In the genomic region with DNA sequence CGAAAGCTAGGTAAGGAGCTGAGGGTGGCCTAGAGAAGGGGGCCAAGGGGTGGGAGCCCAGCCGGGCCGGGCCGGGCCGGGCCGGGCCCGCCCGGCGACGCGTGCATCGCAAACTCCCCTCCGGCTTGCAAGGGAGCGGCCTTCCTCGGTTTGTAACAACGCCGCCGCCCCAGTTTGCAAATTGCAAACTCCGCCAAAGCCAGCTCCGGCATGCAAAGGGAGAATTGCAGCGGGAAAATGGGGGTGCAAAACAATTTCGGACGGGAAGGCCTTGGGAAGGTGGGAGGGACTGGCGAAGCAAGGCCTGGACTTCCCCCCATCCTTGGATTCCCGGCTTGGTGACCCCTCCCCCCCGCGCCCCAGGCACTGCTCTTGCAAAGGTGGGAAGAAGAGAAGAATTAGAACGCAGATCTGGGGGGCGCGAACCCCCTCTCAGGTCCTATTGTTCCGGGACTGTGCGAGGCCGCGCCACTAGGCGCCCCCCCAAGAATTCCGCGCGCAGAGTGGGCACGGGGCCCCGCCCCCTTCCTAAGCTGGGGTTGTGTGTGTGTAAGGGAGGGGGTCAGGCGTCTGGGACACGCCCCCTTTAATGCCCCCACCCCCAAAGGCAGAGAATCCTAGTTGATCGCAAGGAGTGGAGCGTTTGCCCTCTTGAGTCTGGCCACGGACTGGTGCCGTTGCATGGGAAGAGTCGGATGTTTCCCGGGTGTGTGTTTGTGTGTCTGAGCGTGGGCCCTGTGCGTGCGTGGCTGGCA, we compare ENCODE assay signal across 8 cellular contexts. TPM values are rescaled to one million over a fixed set of nuclear protein-coding genes. Genes with fewer than 3 reads are reported as not detected.
DNase-seq lines count a peak whose midpoint lies in the region; ATAC-seq, FAIRE-seq and TF ChIP-seq lines count a peak whose summit lies in the region.

No MANE protein-coding gene starts in this region.

- DNase-seq in Caki2 (ENCODE audit: low read depth) (peak; percentile 70), mammary epithelial cell (peak; percentile 47), kidney (peak; percentile 86), HPDE6-E6E7 (ENCODE audit: extremely low spot score) (no peak)
- DNase-seq in stimulated activated CD4-positive, alpha-beta T cell treated with anti-CD3 and anti-CD28 coated beads, Interleukin-1b, Interleukin-23, amount 100 ng/mL, for 48 hours = peak; percentile 52

- no peak for FAIRE-seq in kidney (lab: Jason Lieb, UNC)

- peaks cover 23% of the 10 kb centered on the region for H3K36me3 ChIP-seq in HUES64 (ENCODE audit: insufficient read depth, low read length)
- peaks cover 3% of the 10 kb centered on the region for H3K36me3 ChIP-seq in mammary epithelial cell (ENCODE audit: insufficient read depth, low read length)
- peaks cover 0 to 10% of the 10 kb centered on the region in 2 donors for H3K36me3 ChIP-seq in kidney (ENCODE audit: control insufficient read depth in 1 of 2, insufficient read depth in 2 of 2, low read length in 2 of 2)

- peaks cover 8% of the 10 kb centered on the region for H3K27me3 Mint-ChIP-seq in T-helper 1 cell treated with Interleukin-12 subunit alpha and Interleukin-12 subunit beta and Interleukin-4 antibody, amounts not matched to agents 30 μg/mL and 1 μg/mL, for 36 hours (ENCODE audit: low read depth)

- H3K4me3 Mint-ChIP-seq in T-helper 1 cell treated with Interleukin-12 subunit alpha and Interleukin-12 subunit beta and Interleukin-4 antibody, amounts not matched to agents 30 μg/mL and 1 μg/mL, for 36 hours = peak overlapping the region; percentile 87

- CTCF ChIA-PET in mammary epithelial cell (lab: Charles Lee; ENCODE audit: low non-redundant PET) = no interaction called here

- H3K4me1 ChIP-seq in HUES64 (ENCODE audit: insufficient read depth, low read length) (peaks cover 5% of the 10 kb centered on the region; the same call in 1 of the 2 replicates), mammary epithelial cell (ENCODE audit: insufficient read depth, low read length) (peaks cover 13% of the 10 kb centered on the region), kidney (ENCODE audit: control insufficient read depth in 1 of 2, insufficient read depth in 1 of 2, low read depth in 1 of 2, low read length in 2 of 2) (peaks cover 0 to 15% of the 10 kb centered on the region in 2 donors)

- H3K4me3 ChIP-seq in HUES64 (ENCODE audit: low read length) (peak overlapping the region; percentile 99), mammary epithelial cell (replicated peaks in 1 of 3; ENCODE audit: insufficient read depth in 1 of 3, low read depth in 2 of 3, low read length in 3 of 3) (peak overlapping the region; percentile 56 to 78 (median 70)), kidney (ENCODE audit: low read length in 2 of 2) (peak overlapping the region; percentile 73 to 79)

- under 1% methylated on average over 49 of the region's 51 CpGs for WGBS in HUES64
- 3% methylated on average over 17 of the region's 51 CpGs for WGBS in mammary epithelial cell (ENCODE audit: low coverage, missing lambda C conversion rate)

- no peaks in the 10 kb centered on the region for H4K20me1 ChIP-seq in mammary epithelial cell (ENCODE audit: insufficient read depth, low read length)

- H3K27me3 ChIP-seq in HUES64 (ENCODE audit: insufficient read depth, low read length) (no peaks in the 10 kb centered on the region), mammary epithelial cell (ENCODE audit: insufficient read depth, low read length) (no peaks in the 10 kb centered on the region)

- peaks cover 50% of the 10 kb centered on the region for H3K79me2 ChIP-seq in mammary epithelial cell (ENCODE audit: insufficient read depth, low read length)

- H3K9ac ChIP-seq in HUES64 (ENCODE audit: low read depth, low read length) = peak overlapping the region; percentile 94
- peak overlapping the region; percentile 47 for H3K9ac ChIP-seq in mammary epithelial cell (ENCODE audit: insufficient read depth, low read length)
- peak overlapping the region; percentile 2 to 40 for H3K9ac ChIP-seq in kidney (ENCODE audit: low read length in 2 of 2)

- peaks cover 9% of the 10 kb centered on the region for H3K36me3 Mint-ChIP-seq in T-helper 1 cell treated with Interleukin-12 subunit alpha and Interleukin-12 subunit beta and Interleukin-4 antibody, amounts not matched to agents 30 μg/mL and 1 μg/mL, for 36 hours (ENCODE audit: low read depth)

- intact Hi-C loops in mammary epithelial cell (cut with micrococcal nuclease) (loop anchor here (2.0 kb wide), 1 partner anchor 85 kb away; the partner anchor contains the start of gene PRMT1), kidney (cut with DNase I) (no loop called here)

- H3K27ac Mint-ChIP-seq in T-helper 1 cell treated with Interleukin-12 subunit alpha and Interleukin-12 subunit beta and Interleukin-4 antibody, amounts not matched to agents 30 μg/mL and 1 μg/mL, for 36 hours = peak overlapping the region; percentile 86

- no peak for TF ChIP-seq CTCF in mammary epithelial cell (conservative IDR thresholded peaks at IDR 0.05 in 1 of 2, IDR thresholded peaks at IDR 0.05 in 1 of 2; ENCODE audit: extremely low read depth in 1 of 2, insufficient read depth in 1 of 2, low read depth in 1 of 2, low read length in 2 of 2)
- TF ChIP-seq CTCF in kidney (IDR thresholded peaks at IDR 0.05; ENCODE audit: borderline replicate concordance, extremely low read depth, insufficient read depth) = no peak

- peak overlapping the region; percentile 97 for H3K27ac ChIP-seq in HUES64 (ENCODE audit: low read depth, low read length)
- peak overlapping the region; percentile 17 for H3K27ac ChIP-seq in mammary epithelial cell (ENCODE audit: insufficient read depth, low read depth, low read length)
- H3K27ac ChIP-seq in kidney (ENCODE audit: low read depth in 2 of 2, low read length in 2 of 2) = peak overlapping the region; percentile 43 to 47

- peak overlapping the region; percentile 3 for H2AFZ ChIP-seq in mammary epithelial cell (ENCODE audit: low read depth, low read length)

- no peak for ATAC-seq in GM19324 (IDR thresholded peaks at IDR 0.05; ENCODE audit: low FRiP score, unreplicated experiment)

- no peaks in the 10 kb centered on the region for H3K9me3 ChIP-seq in HUES64 (ENCODE audit: insufficient read depth, low read depth, low read length)
- no peaks in the 10 kb centered on the region for H3K9me3 ChIP-seq in mammary epithelial cell (replicated peaks; ENCODE audit: insufficient read depth, low read length)
- H3K9me3 ChIP-seq in kidney (ENCODE audit: control insufficient read depth in 1 of 2, low read length in 2 of 2) = no peaks in the 10 kb centered on the region

- H3K4me1 Mint-ChIP-seq in T-helper 1 cell treated with Interleukin-12 subunit alpha and Interleukin-12 subunit beta and Interleukin-4 antibody, amounts not matched to agents 30 μg/mL and 1 μg/mL, for 36 hours (ENCODE audit: low read depth) = peaks cover 38% of the 10 kb centered on the region

- in situ Hi-C loops in Caki2 (cut with HindIII; ENCODE audit: low pct_unique_long_range_greater_than_20kb, low sequenced_read_pairs) = no loop called here
- in situ Hi-C loops in mammary epithelial cell (cut with MboI; ENCODE audit: low sequenced_read_pairs in 2 of 2) = no loop called here

- H3K9me3 Mint-ChIP-seq in T-helper 1 cell treated with Interleukin-12 subunit alpha and Interleukin-12 subunit beta and Interleukin-4 antibody, amounts not matched to agents 30 μg/mL and 1 μg/mL, for 36 hours = no peaks in the 10 kb centered on the region

- dilution Hi-C loops in mammary epithelial cell (cut with HindIII; ENCODE audit: low sequenced_read_pairs) = no loop called here

- no TSS peak for BruUV-seq in mammary epithelial cell (replicated peaks; lab: Mats Ljungman, UMichigan)

- H3K4me2 ChIP-seq in mammary epithelial cell (ENCODE audit: insufficient read depth, low read depth, low read length) = peak overlapping the region; percentile 74

RNA-seq across cellular contexts. Expression of gene PRR12, which starts 0.9 kb away (rescaled TPM):
- total RNA-seq in Caki2 (2014; rRNA removed; shearing (Covaris generic); ENCODE audit: low replicate concordance) = 1.3 and 2.3 TPM in 2 replicates
- polyA plus RNA-seq in HUES64 (2013, experiment 1 of 2) = 30.1 TPM
- polyA plus RNA-seq in HUES64 (2013, experiment 2 of 2) = 30.4 TPM
- total RNA-seq in mammary epithelial cell = 10 to 100 TPM in 1 of 2 donors, 1 to 10 TPM in 1; 3.5 to 23.0 TPM
- 0.91 TPM for polyA plus RNA-seq in mammary epithelial cell
- 7.4 TPM for polyA minus RNA-seq in mammary epithelial cell
- 27.4 TPM for total RNA-seq in kidney
- 4.9 TPM for polyA plus RNA-seq in kidney (ENCODE audit: insufficient read depth, low read depth, low replicate concordance)

RNA-seq across cellular contexts. Expression of gene PRRG2, which starts 10.8 kb away (rescaled TPM):
- 9.5 TPM in 1 of 2 replicates, not detected in the other for total RNA-seq in Caki2 (2014; rRNA removed; shearing (Covaris generic); ENCODE audit: low replicate concordance)
- polyA plus RNA-seq in HUES64 (2013, experiment 1 of 2) = 1.8 TPM
- polyA plus RNA-seq in HUES64 (2013, experiment 2 of 2) = 1.5 TPM
- total RNA-seq in mammary epithelial cell = 10 to 100 TPM; 14.3 to 14.7 TPM
- 7.0 TPM for polyA plus RNA-seq in mammary epithelial cell
- polyA minus RNA-seq in mammary epithelial cell = not detected
- 14.9 TPM for total RNA-seq in kidney
- polyA plus RNA-seq in kidney (ENCODE audit: insufficient read depth, low read depth, low replicate concordance) = 17.6 TPM

RNA-seq across cellular contexts. Expression of gene NOSIP, which starts 11.6 kb away (rescaled TPM):
- 172 and 190 TPM in 2 replicates for total RNA-seq in Caki2 (2014; rRNA removed; shearing (Covaris generic); ENCODE audit: low replicate concordance)
- polyA plus RNA-seq in HUES64 (2013, experiment 1 of 2) = 61.3 TPM
- 62.8 TPM for polyA plus RNA-seq in HUES64 (2013, experiment 2 of 2)
- total RNA-seq in mammary epithelial cell (10 to 100 TPM; 43.6 to 50.7 TPM), kidney (52.8 TPM)
- polyA plus RNA-seq in mammary epithelial cell (59.7 TPM), kidney (ENCODE audit: insufficient read depth, low read depth, low replicate concordance) (122 TPM)
- 20.9 TPM for polyA minus RNA-seq in mammary epithelial cell

RNA-seq across cellular contexts. Expression of gene RRAS, which starts 48.0 kb away (rescaled TPM):
- total RNA-seq in Caki2 (2014; rRNA removed; shearing (Covaris generic); ENCODE audit: low replicate concordance) = 140 and 190 TPM in 2 replicates
- 6.7 TPM for polyA plus RNA-seq in HUES64 (2013, experiment 1 of 2)
- 11.5 TPM for polyA plus RNA-seq in HUES64 (2013, experiment 2 of 2)
- total RNA-seq in mammary epithelial cell (10 to 100 TPM; 20.5 to 84.2 TPM), kidney (92.3 TPM)
- polyA plus RNA-seq in mammary epithelial cell (120 TPM), kidney (ENCODE audit: insufficient read depth, low read depth, low replicate concordance) (140 TPM)
- 50.6 TPM for polyA minus RNA-seq in mammary epithelial cell

RNA-seq across cellular contexts. Expression of gene SCAF1, which starts 50.1 kb away (rescaled TPM):
- total RNA-seq in Caki2 (2014; rRNA removed; shearing (Covaris generic); ENCODE audit: low replicate concordance) = 18.5 and 28.2 TPM in 2 replicates
- polyA plus RNA-seq in HUES64 (2013, experiment 1 of 2) = 36.3 TPM
- polyA plus RNA-seq in HUES64 (2013, experiment 2 of 2) = 36.0 TPM
- total RNA-seq in mammary epithelial cell (10 to 100 TPM; 24.2 to 91.5 TPM), kidney (69.0 TPM)
- polyA plus RNA-seq in mammary epithelial cell (22.1 TPM), kidney (ENCODE audit: insufficient read depth, low read depth, low replicate concordance) (18.1 TPM)
- polyA minus RNA-seq in mammary epithelial cell = 13.4 TPM

Comparison
In these comparisons a context has a peak if more than half of its experiments do, and no peak if none do; other contexts are left out.
1. H3K27ac ChIP-seq: peak in every context shown above with its lines; median percentile 97 in HUES64; 45 in kidney; 17 in mammary epithelial cell.
2. H3K9ac ChIP-seq: peak in every context shown above with its lines; median percentile 94 in HUES64; 47 in mammary epithelial cell; 21 in kidney.